Comparison of ENCODE assay signal across 1 cellular context in the genomic region with DNA sequence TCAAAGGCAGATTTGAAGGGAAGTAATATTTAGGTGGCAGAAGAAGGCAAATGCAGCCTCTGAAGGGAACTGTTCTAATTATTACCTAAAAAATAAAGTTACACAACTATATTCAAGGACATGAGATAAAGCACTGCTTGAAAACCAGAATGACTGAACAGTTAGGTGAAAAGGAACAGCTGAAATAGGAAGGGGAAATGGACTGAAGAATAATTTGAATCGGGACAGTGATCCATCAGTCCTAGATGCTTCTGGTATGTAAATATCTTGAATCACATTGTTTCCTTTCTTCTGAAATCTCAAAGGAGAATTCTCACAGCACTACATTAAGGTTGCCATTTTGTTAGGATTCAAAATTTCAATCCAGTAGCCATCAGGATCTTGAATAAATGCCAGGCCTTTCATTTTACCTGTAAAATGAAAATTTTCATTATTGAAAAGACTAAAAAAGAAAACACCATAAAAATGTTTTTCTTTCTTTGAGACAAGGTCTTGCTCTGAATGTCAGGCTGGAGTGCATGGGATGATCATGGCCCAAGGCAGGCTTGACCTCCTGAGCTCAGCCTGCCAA.
TF ChIP-seq lines count a peak whose summit lies in the region.

No MANE protein-coding gene starts in this region.

TF ChIP-seq in GM12878, 131 proteins besides CTCF, POLR2A, EP300 and RAD21:
- peak; percentile 5; the same call in 1 of the 2 replicates for TF ChIP-seq JUNB (IDR thresholded peaks at IDR 0.05)
- no peak for TF ChIP-seq NR2C2 (IDR thresholded peaks at IDR 0.05; ENCODE audit: borderline replicate concordance, control insufficient read depth, insufficient read length, low read depth)
- TF ChIP-seq MTA2 (IDR thresholded peaks at IDR 0.05; ENCODE audit: low read depth), result 0 out of 2 replicates have a peak, but pooled peaks have one; percentile 21
- 0 out of 4 replicates have a peak, but pooled peaks of 1 of the 2 experiments have one; percentile 2 for TF ChIP-seq IKZF2 (IDR thresholded peaks at IDR 0.05)
